8 cellular contexts compared by ENCODE assay signal in genomic region chr10:35448687-35449662, GRCh38.
DNase-seq lines count a peak whose midpoint lies in the region; ATAC-seq and TF ChIP-seq lines count a peak whose summit lies in the region.

No MANE protein-coding gene starts in this region.

- no peak overlapping the region for H2AFZ ChIP-seq in DND-41 (ENCODE audit: low read depth, low read length)

- 68 to 74% methylated on average over 11 of the region's 11 CpGs for WGBS in esophagus squamous epithelium, 2 donors
- WGBS in ovary, 3 donors: 52 to 61% (median 55%) methylated on average over 11 of the region's 11 CpGs

- H3K27ac ChIP-seq in DND-41 (ENCODE audit: low read length): peak overlapping the region; percentile 1
- peak overlapping the region; percentile 59; the same call in 1 of the 2 replicates for H3K27ac ChIP-seq in SJCRH30
- H3K27ac ChIP-seq in esophagus squamous epithelium: peak overlapping the region; percentile 27 to 82 (median 59)
- H3K27ac ChIP-seq in ovary: no peak overlapping the region

- no peaks in the 10 kb centered on the region for H3K27me3 ChIP-seq in DND-41 (ENCODE audit: insufficient read depth, low read length, poor library complexity)
- no peaks in the 10 kb centered on the region for H3K27me3 ChIP-seq in SJCRH30
- H3K27me3 ChIP-seq in esophagus squamous epithelium: no peaks in the 10 kb centered on the region
- no peaks in the 10 kb centered on the region for H3K27me3 ChIP-seq in ovary

- ATAC-seq in DND-41 (ENCODE audit: insufficient read depth, low read depth) (no peak), HG02642 (IDR thresholded peaks at IDR 0.05; ENCODE audit: poor library complexity, unreplicated experiment) (no peak), HG03139 (IDR thresholded peaks at IDR 0.05; ENCODE audit: unreplicated experiment) (no peak), GM18909 (IDR thresholded peaks at IDR 0.05; ENCODE audit: poor library complexity, unreplicated experiment) (no peak)

- DNase-seq in DND-41 (no peak), SJCRH30 (no peak), esophagus squamous epithelium (lab: John Stamatoyannopoulos, UW) (no peak), ovary (peak; percentile 60 to 69 (median 62)), DMS153 treated with DMSO at 0.1 percent for 48 hours (lab: John Stamatoyannopoulos, UW; ENCODE audit: unreplicated experiment) (no peak)

- TF ChIP-seq POLR2A in esophagus squamous epithelium (IDR thresholded peaks at IDR 0.05) (no peak), ovary (IDR thresholded peaks at IDR 0.05) (no peak)

- peaks cover 47% of the 10 kb centered on the region for H4K20me1 ChIP-seq in DND-41 (ENCODE audit: insufficient read depth, low read length)

- peaks cover 11% of the 10 kb centered on the region for H3K9me3 ChIP-seq in DND-41 (ENCODE audit: insufficient read depth, low read length, severe bottlenecking)
- H3K9me3 ChIP-seq in SJCRH30 (replicated peaks): no peaks in the 10 kb centered on the region
- H3K9me3 ChIP-seq in esophagus squamous epithelium: peaks cover 2 to 13% (median 13%) of the 10 kb centered on the region in 3 donors
- H3K9me3 ChIP-seq in ovary: peaks cover 0 to 5% of the 10 kb centered on the region in 2 donors

- intact Hi-C loops in esophagus squamous epithelium (cut with DNase I): no loop called here
- intact Hi-C loops in ovary (cut with DNase I): no loop called here

- H3K9ac ChIP-seq in DND-41 (ENCODE audit: low read depth, low read length): no peak overlapping the region

- H3K4me3 ChIP-seq in DND-41 (ENCODE audit: low read depth in 1 of 2, low read length in 2 of 2): no peak overlapping the region
- H3K4me3 ChIP-seq in SJCRH30: no peak overlapping the region; the same call in 1 of the 2 replicates
- H3K4me3 ChIP-seq in esophagus squamous epithelium: no peak overlapping the region
- no peak overlapping the region for H3K4me3 ChIP-seq in ovary

- no peak for TF ChIP-seq EP300 in ovary (IDR thresholded peaks at IDR 0.05)

- H3K4me1 ChIP-seq in DND-41 (ENCODE audit: insufficient read depth, low read length) (peaks cover 65% of the 10 kb centered on the region), SJCRH30 (peaks cover 31% of the 10 kb centered on the region), esophagus squamous epithelium (peaks cover 30 to 85% (median 53%) of the 10 kb centered on the region in 3 donors), ovary (ENCODE audit: insufficient read depth) (peaks cover 37% of the 10 kb centered on the region)

- H3K36me3 ChIP-seq in DND-41 (ENCODE audit: insufficient read depth, low read length) (no peaks in the 10 kb centered on the region), SJCRH30 (no peaks in the 10 kb centered on the region), esophagus squamous epithelium (no peaks in the 10 kb centered on the region), ovary (no peaks in the 10 kb centered on the region)

- no peak for TF ChIP-seq CTCF in DND-41 (IDR thresholded peaks at IDR 0.05; ENCODE audit: borderline replicate concordance, extremely low read depth, low read length, poor library complexity, severe bottlenecking)
- no peak for TF ChIP-seq CTCF in esophagus squamous epithelium (IDR thresholded peaks at IDR 0.05)
- no peak for TF ChIP-seq CTCF in ovary (IDR thresholded peaks at IDR 0.05)

- peak overlapping the region; percentile 38 for H3K4me2 ChIP-seq in DND-41 (ENCODE audit: insufficient read depth, low read length)

- peaks cover 86% of the 10 kb centered on the region for H3K79me2 ChIP-seq in DND-41 (ENCODE audit: insufficient read depth, low read length)

Comparison
In these comparisons a context has a peak if more than half of its experiments do, and no peak if none do; other contexts are left out.
1. DNase-seq: peak in ovary (5 of 5); none in DND-41 (single experiment), SJCRH30 (0 of 2), esophagus squamous epithelium (single experiment) and DMS153 treated with DMSO at 0.1 percent for 48 hours (single experiment).
2. H3K27ac ChIP-seq: peak in DND-41 (single experiment), SJCRH30 (single experiment) and esophagus squamous epithelium (4 of 4); none in ovary (0 of 2).